Comparison of ENCODE assay signal across 12 cellular contexts in the genomic region with DNA sequence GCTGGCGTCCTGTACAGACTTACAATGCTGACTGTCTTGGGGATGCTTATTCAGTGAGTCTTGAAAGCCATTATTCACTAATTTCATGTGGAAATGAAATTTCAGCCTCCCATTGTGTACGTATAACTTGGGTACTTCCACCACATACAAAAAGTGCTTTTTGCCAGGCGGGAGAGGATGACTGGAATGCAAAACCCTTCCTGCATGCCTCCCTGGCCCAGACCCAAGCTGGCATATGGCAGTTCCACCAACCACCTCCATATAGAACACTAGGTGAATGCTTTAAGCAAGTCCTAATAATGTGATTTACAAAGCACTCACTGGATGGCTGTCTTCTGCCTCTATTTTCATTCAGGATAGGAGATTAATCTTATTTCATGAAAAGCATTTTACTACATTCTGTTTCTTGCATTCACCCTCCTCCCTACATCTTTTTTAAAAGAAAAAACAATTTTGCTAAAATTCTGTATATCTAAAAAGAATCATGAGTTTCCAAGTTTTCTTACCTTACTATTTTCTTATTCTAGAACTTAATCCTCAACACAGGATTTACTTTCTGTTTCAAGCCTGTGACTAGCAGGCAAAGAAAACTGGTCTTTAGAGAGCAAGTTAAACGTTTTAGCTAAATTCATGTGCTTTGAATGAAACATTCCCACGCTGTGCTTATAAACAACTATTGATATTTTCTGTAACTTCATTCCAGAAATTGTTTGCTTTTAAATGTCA.
DNase-seq lines count a peak whose midpoint lies in the region; ATAC-seq, FAIRE-seq and TF ChIP-seq lines count a peak whose summit lies in the region.
"Had no signal": no experiment of that assay in that cellular context is flagged by ENCODE, and none has a peak within 500 bp of the region (broad histone marks: within the 10 kb centered on the region; RNA-seq: fewer than 3 reads in every experiment).

No MANE protein-coding gene starts in this region.

- H3K4me1 ChIP-seq in A549, result peaks cover 23% of the 10 kb centered on the region
- no peaks in the 10 kb centered on the region for H3K4me1 ChIP-seq in hepatocyte (ENCODE audit: insufficient read depth)
- H3K4me1 ChIP-seq: BLaER1 had no signal

- H3K79me2 ChIP-seq in hepatocyte, result no peaks in the 10 kb centered on the region

- H3K27ac ChIP-seq in A549, result peak overlapping the region in 1 of 2 experiments; percentile 51; a peak in 2 of 6 replicates
- H3K27ac ChIP-seq in hepatocyte, result no peak overlapping the region
- H3K27ac ChIP-seq: BLaER1 had no signal

- no peak for TF ChIP-seq RAD21 in A549 (conservative IDR thresholded peaks at IDR 0.05 in 1 of 2, IDR thresholded peaks at IDR 0.05 in 1 of 2)

- ATAC-seq in A549 (no peak), GM18868 (IDR thresholded peaks at IDR 0.05; ENCODE audit: unreplicated experiment) (no peak), GM21737 (IDR thresholded peaks at IDR 0.05; ENCODE audit: unreplicated experiment) (no peak)

- no peak overlapping the region for H3K4me3 ChIP-seq in A549
- peak overlapping the region; percentile 52 for H3K4me3 ChIP-seq in WI38 (ENCODE audit: low read depth, low read length)
- no peak overlapping the region for H3K4me3 ChIP-seq in hepatocyte
- H3K4me3 ChIP-seq: BLaER1 had no signal

- H3K4me2 ChIP-seq in A549, result peak overlapping the region; percentile 76
- peak overlapping the region; percentile 4 for H3K4me2 ChIP-seq in hepatocyte
- H3K4me2 ChIP-seq: BLaER1 had no signal

- 56% methylated on average over 5 of the region's 5 CpGs for WGBS in A549 (ENCODE audit: missing lambda C conversion rate)
- 78% methylated on average over 5 of the region's 5 CpGs for WGBS in hepatocyte (ENCODE audit: low lambda C conversion rate, missing lambda C conversion rate)

- TF ChIP-seq EP300 in A549 (IDR thresholded peaks at IDR 0.05), result no peak

- CTCF ChIA-PET in A549 (lab: Yijun Ruan, JAX), result interaction anchor here (0.7 to 1.3 kb wide), 4 partner anchors 13 to 117 kb away, joined by 3 to 4 read pairs (median 4); no protein-coding TSS in a partner anchor

- no peak for DNase-seq in A549 (ENCODE audit: low read depth in 1 of 2, low spot score in 1 of 2)
- peak; percentile 58 for DNase-seq in G401 (ENCODE audit: low spot score)
- no peak for DNase-seq in hepatocyte (ENCODE audit: low spot score)
- no peak for DNase-seq in NCI-H1092 treated with DMSO at 0.1 percent for 48 hours (lab: John Stamatoyannopoulos, UW)
- DNase-seq in effector CD8-positive, alpha-beta T cell (lab: John Stamatoyannopoulos, UW), result no peak
- DNase-seq: activated CD4-positive, CD25-positive, alpha-beta regulatory T cell; hippocampal formation; NCI-H146 had no signal

- no peaks in the 10 kb centered on the region for H3K9me2 ChIP-seq in hepatocyte (replicated peaks; ENCODE audit: insufficient read depth)

- in situ Hi-C loops in G401 (cut with HindIII; ENCODE audit: low sequenced_read_pairs), result no loop called here

- FAIRE-seq in A549 (lab: Jason Lieb, UNC), result no peak

- TF ChIP-seq CTCF in A549 (IDR thresholded peaks at IDR 0.05) (no peak), WI38 (IDR thresholded peaks at IDR 0.05; ENCODE audit: low read depth, low read length) (no peak), hepatocyte (IDR thresholded peaks at IDR 0.05; ENCODE audit: poor library complexity) (no peak)

- TF ChIP-seq POLR2A in A549 (IDR thresholded peaks at IDR 0.05; ENCODE audit: low read length), result no peak

- no peak overlapping the region for H2AFZ ChIP-seq in hepatocyte

- POLR2A ChIA-PET in A549 (lab: Yijun Ruan, JAX), result no interaction called here

- H3K9me3 ChIP-seq in A549 (no peaks in the 10 kb centered on the region), hepatocyte (ENCODE audit: low read depth) (no peaks in the 10 kb centered on the region)
- H3K9me3 ChIP-seq: BLaER1 had no signal

- H4K20me1 ChIP-seq in hepatocyte (ENCODE audit: insufficient read depth, poor library complexity, severe bottlenecking), result no peaks in the 10 kb centered on the region
- H4K20me1 ChIP-seq: BLaER1 had no signal

- H3K36me3 ChIP-seq in hepatocyte (replicated peaks; ENCODE audit: insufficient read depth, low read depth), result no peaks in the 10 kb centered on the region
- H3K36me3 ChIP-seq: BLaER1 had no signal

- H3K27me3 ChIP-seq in hepatocyte, result no peaks in the 10 kb centered on the region
- H3K27me3 ChIP-seq: BLaER1 had no signal

TF ChIP-seq in A549, 52 proteins besides CTCF, POLR2A, EP300 and RAD21:
- TF ChIP-seq FOSL2 (IDR thresholded peaks at IDR 0.05), result no peak
- TF ChIP-seq FOSL2 (CRISPR knock-in tag; IDR thresholded peaks at IDR 0.05), result no peak
- TF ChIP-seq EHF (CRISPR knock-in tag; IDR thresholded peaks at IDR 0.05), result no peak
- TF ChIP-seq, protein P1, sequence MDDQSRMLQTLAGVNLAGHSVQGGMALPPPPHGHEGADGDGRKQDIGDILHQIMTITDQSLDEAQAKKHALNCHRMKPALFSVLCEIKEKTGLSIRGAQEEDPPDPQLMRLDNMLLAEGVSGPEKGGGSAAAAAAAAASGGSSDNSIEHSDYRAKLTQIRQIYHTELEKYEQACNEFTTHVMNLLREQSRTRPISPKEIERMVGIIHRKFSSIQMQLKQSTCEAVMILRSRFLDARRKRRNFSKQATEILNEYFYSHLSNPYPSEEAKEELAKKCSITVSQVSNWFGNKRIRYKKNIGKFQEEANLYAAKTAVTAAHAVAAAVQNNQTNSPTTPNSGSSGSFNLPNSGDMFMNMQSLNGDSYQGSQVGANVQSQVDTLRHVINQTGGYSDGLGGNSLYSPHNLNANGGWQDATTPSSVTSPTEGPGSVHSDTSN (IDR thresholded peaks at IDR 0.05), result no peak
- TF ChIP-seq ESRRA (IDR thresholded peaks at IDR 0.05; ENCODE audit: borderline replicate concordance, low read length), result no peak
- TF ChIP-seq, protein P2, sequence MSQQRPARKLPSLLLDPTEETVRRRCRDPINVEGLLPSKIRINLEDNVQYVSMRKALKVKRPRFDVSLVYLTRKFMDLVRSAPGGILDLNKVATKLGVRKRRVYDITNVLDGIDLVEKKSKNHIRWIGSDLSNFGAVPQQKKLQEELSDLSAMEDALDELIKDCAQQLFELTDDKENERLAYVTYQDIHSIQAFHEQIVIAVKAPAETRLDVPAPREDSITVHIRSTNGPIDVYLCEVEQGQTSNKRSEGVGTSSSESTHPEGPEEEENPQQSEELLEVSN (IDR thresholded peaks at IDR 0.05; ENCODE audit: borderline replicate concordance, low read depth), result no peak
- no peak for TF ChIP-seq JUNB (IDR thresholded peaks at IDR 0.05)
- TF ChIP-seq TFCP2L1 (CRISPR knock-in tag; IDR thresholded peaks at IDR 0.05), result no peak
- TF ChIP-seq HEYL (CRISPR knock-in tag; IDR thresholded peaks at IDR 0.05), result no peak
- no peak for TF ChIP-seq ZFP36 (IDR thresholded peaks at IDR 0.05; ENCODE audit: borderline replicate concordance, partially characterized antibody)
- no peak for TF ChIP-seq GATA3 (IDR thresholded peaks at IDR 0.05; ENCODE audit: borderline replicate concordance)
- no peak for TF ChIP-seq PHF8 (IDR thresholded peaks at IDR 0.05; ENCODE audit: borderline replicate concordance, low read depth)
